In genomic region chr14:54483848-54484247, GRCh38 we compare ENCODE assay signal across 17 cellular contexts. TPM values are rescaled to one million over a fixed set of nuclear protein-coding genes. Genes with fewer than 3 reads are reported as not detected.
DNase-seq lines count a peak whose midpoint lies in the region; ATAC-seq and TF ChIP-seq lines count a peak whose summit lies in the region.
"Had no signal": no experiment of that assay in that cellular context is flagged by ENCODE, and none has a peak within 500 bp of the region (broad histone marks: within the 10 kb centered on the region; RNA-seq: fewer than 3 reads in every experiment).

No MANE protein-coding gene starts in this region.

- peaks cover 67% of the 10 kb centered on the region for H3K4me1 ChIP-seq in PC-3 (ENCODE audit: insufficient read depth, low read length)

- no peaks in the 10 kb centered on the region for H3K9me2 ChIP-seq in PC-3 (replicated peaks; ENCODE audit: low read length)

- H3K36me3 Mint-ChIP-seq in stimulated activated naive CD8-positive, alpha-beta T cell treated with anti-CD3 and anti-CD28 coated beads, Interleukin-15, Interleukin-2, amounts not matched to agents 100 ng/mL and 50 ng/mL, for 24 hours (ENCODE audit: low read depth): peaks cover 52% of the 10 kb centered on the region
- peaks cover 21% of the 10 kb centered on the region for H3K36me3 Mint-ChIP-seq in type B pancreatic cell

- no peak for DNase-seq in stimulated activated naive CD8-positive, alpha-beta T cell treated with anti-CD3 and anti-CD28 coated beads, Interleukin-15, amount 100 ng/mL, for 72 hours
- DNase-seq in PC-3: no peak
- DNase-seq in epithelial cell of prostate (ENCODE audit: low read depth, low spot score): no peak
- no peak for DNase-seq in type B pancreatic cell (ENCODE audit: extremely low spot score, unreplicated experiment)
- DNase-seq in HUDEP-2 (lab: John Stamatoyannopoulos, UW; ENCODE audit: unreplicated experiment in 76 of 76): no peak
- DNase-seq in stimulated activated CD4-positive, alpha-beta T cell treated with anti-CD3 and anti-CD28 coated beads, Interleukin-4, amount 100 ng/mL, for 4 hours: no peak
- DNase-seq: activated CD8-positive, alpha-beta memory T cell treated with anti-CD3 and anti-CD28 coated beads, Interleukin-2, amount 50 U/mL, for 48 hours; amygdala; cerebellar nuclear complex; KG1; mesendoderm; NCI-H1694; occipital lobe; stimulated activated naive CD8-positive, alpha-beta T cell treated with anti-CD3 and anti-CD28 coated beads, Interleukin-15, Interleukin-2, amounts not matched to agents 100 U/mL and 50 U/mL, for 24 hours had no signal

- H3K27me3 Mint-ChIP-seq in stimulated activated naive CD8-positive, alpha-beta T cell treated with anti-CD3 and anti-CD28 coated beads, Interleukin-15, Interleukin-2, amounts not matched to agents 100 ng/mL and 50 ng/mL, for 24 hours: no peaks in the 10 kb centered on the region
- no peaks in the 10 kb centered on the region for H3K27me3 Mint-ChIP-seq in stimulated activated naive CD8-positive, alpha-beta T cell treated with anti-CD3 and anti-CD28 coated beads, Interleukin-15, amount 100 ng/mL, for 72 hours
- H3K27me3 Mint-ChIP-seq in type B pancreatic cell: no peaks in the 10 kb centered on the region

- H3K27me3 ChIP-seq in PC-3 (ENCODE audit: low read length): no peaks in the 10 kb centered on the region

- H3K4me1 Mint-ChIP-seq in stimulated activated naive CD8-positive, alpha-beta T cell treated with anti-CD3 and anti-CD28 coated beads, Interleukin-15, Interleukin-2, amounts not matched to agents 100 ng/mL and 50 ng/mL, for 24 hours (ENCODE audit: low read depth): peaks cover 56% of the 10 kb centered on the region
- H3K4me1 Mint-ChIP-seq in stimulated activated naive CD8-positive, alpha-beta T cell treated with anti-CD3 and anti-CD28 coated beads, Interleukin-15, amount 100 ng/mL, for 72 hours: peaks cover 54% of the 10 kb centered on the region
- peaks cover 20% of the 10 kb centered on the region for H3K4me1 Mint-ChIP-seq in type B pancreatic cell (ENCODE audit: unreplicated experiment)

- intact Hi-C loops in PC-3 (cut with micrococcal nuclease): no loop called here

- peaks cover 24% of the 10 kb centered on the region for H3F3A ChIP-seq in PC-3 (ENCODE audit: low read length, unreplicated experiment)

- BruUV-seq in PC-3 (replicated peaks; lab: Mats Ljungman, UMichigan): no TSS peak

- H3K4me2 ChIP-seq in PC-3 (ENCODE audit: low read length): peak overlapping the region; percentile 66

- no peak overlapping the region for H3K27ac ChIP-seq in PC-3 (ENCODE audit: low read length)
- H3K27ac ChIP-seq in epithelial cell of prostate: peak overlapping the region; percentile 95

- peak overlapping the region; percentile 32 for H3K4me3 Mint-ChIP-seq in stimulated activated naive CD8-positive, alpha-beta T cell treated with anti-CD3 and anti-CD28 coated beads, Interleukin-15, Interleukin-2, amounts not matched to agents 100 ng/mL and 50 ng/mL, for 24 hours
- H3K4me3 Mint-ChIP-seq in stimulated activated naive CD8-positive, alpha-beta T cell treated with anti-CD3 and anti-CD28 coated beads, Interleukin-15, amount 100 ng/mL, for 72 hours: no peak overlapping the region
- H3K4me3 Mint-ChIP-seq in type B pancreatic cell: peak overlapping the region; percentile 14

- no peak for ATAC-seq in stimulated activated naive CD8-positive, alpha-beta T cell treated with anti-CD3 and anti-CD28 coated beads, Interleukin-15, amount 100 ng/mL, for 72 hours
- no peak for ATAC-seq in PC-3
- no peak for ATAC-seq in GM18502 (IDR thresholded peaks at IDR 0.05; ENCODE audit: poor library complexity, unreplicated experiment)

- H3K36me3 ChIP-seq in PC-3 (ENCODE audit: low read depth, low read length): peaks cover 18% of the 10 kb centered on the region

- peaks cover 11% of the 10 kb centered on the region; the same call in 1 of the 2 replicates for H4K20me1 ChIP-seq in PC-3 (ENCODE audit: low read length)

- CTCF ChIA-PET in PC-3 (lab: Charles Lee): no interaction called here

- peak overlapping the region; percentile 23 for H3K27ac Mint-ChIP-seq in stimulated activated naive CD8-positive, alpha-beta T cell treated with anti-CD3 and anti-CD28 coated beads, Interleukin-15, Interleukin-2, amounts not matched to agents 100 ng/mL and 50 ng/mL, for 24 hours
- no peak overlapping the region for H3K27ac Mint-ChIP-seq in stimulated activated naive CD8-positive, alpha-beta T cell treated with anti-CD3 and anti-CD28 coated beads, Interleukin-15, amount 100 ng/mL, for 72 hours
- H3K27ac Mint-ChIP-seq in type B pancreatic cell: no peak overlapping the region

- H3K9me3 Mint-ChIP-seq in stimulated activated naive CD8-positive, alpha-beta T cell treated with anti-CD3 and anti-CD28 coated beads, Interleukin-15, Interleukin-2, amounts not matched to agents 100 ng/mL and 50 ng/mL, for 24 hours: no peaks in the 10 kb centered on the region
- no peaks in the 10 kb centered on the region for H3K9me3 Mint-ChIP-seq in stimulated activated naive CD8-positive, alpha-beta T cell treated with anti-CD3 and anti-CD28 coated beads, Interleukin-15, amount 100 ng/mL, for 72 hours
- H3K9me3 Mint-ChIP-seq in type B pancreatic cell: no peaks in the 10 kb centered on the region

- POLR2A ChIA-PET in PC-3 (lab: Charles Lee; ENCODE audit: unreplicated experiment): no interaction called here

- H3K9ac ChIP-seq in PC-3 (ENCODE audit: low read length): no peak overlapping the region

- no peak for TF ChIP-seq CTCF in PC-3 (conservative IDR thresholded peaks at IDR 0.05; ENCODE audit: low read depth, low read length)
- no peak for TF ChIP-seq CTCF in type B pancreatic cell (conservative IDR thresholded peaks at IDR 0.05)

- H3K9me3 ChIP-seq in PC-3 (ENCODE audit: low read length): no peaks in the 10 kb centered on the region
- H3K9me3 ChIP-seq: HAP-1 had no signal

- no peak overlapping the region for H2AFZ ChIP-seq in PC-3 (ENCODE audit: low read length)

- H3K4me3 ChIP-seq in PC-3 (ENCODE audit: low read length): no peak overlapping the region
- H3K4me3 ChIP-seq: HAP-1 had no signal

- peaks cover 70% of the 10 kb centered on the region for H3K79me2 ChIP-seq in PC-3 (ENCODE audit: low read length)

RNA-seq across cellular contexts. Expression of gene GMFB, which starts 4.9 kb away (rescaled TPM):
- total RNA-seq in PC-3 (2014; rRNA removed): 45.2 and 85.2 TPM in 2 replicates
- total RNA-seq in type B pancreatic cell (ENCODE audit: low replicate concordance): 43.4 and 48.8 TPM in 2 replicates

RNA-seq across cellular contexts. Expression of gene CGRRF1, which starts 25.9 kb away (rescaled TPM):
- total RNA-seq in PC-3 (2014; rRNA removed) (31.3 and 31.5 TPM in 2 replicates), type B pancreatic cell (ENCODE audit: low replicate concordance) (12.1 and 16.7 TPM in 2 replicates)

RNA-seq across cellular contexts. Expression of gene CNIH1, which starts 42.7 kb away (rescaled TPM):
- 139 and 194 TPM in 2 replicates for total RNA-seq in PC-3 (2014; rRNA removed)
- total RNA-seq in type B pancreatic cell (ENCODE audit: low replicate concordance): 111 and 121 TPM in 2 replicates

Comparison
In these comparisons a context has a peak if more than half of its experiments do, and no peak if none do; other contexts are left out.
1. H3K4me3 Mint-ChIP-seq: peak in stimulated activated naive CD8-positive, alpha-beta T cell treated with anti-CD3 and anti-CD28 coated beads, Interleukin-15, Interleukin-2, amounts not matched to agents 100 ng/mL and 50 ng/mL, for 24 hours (single experiment) and type B pancreatic cell (single experiment); none in stimulated activated naive CD8-positive, alpha-beta T cell treated with anti-CD3 and anti-CD28 coated beads, Interleukin-15, amount 100 ng/mL, for 72 hours (0 of 2).